18 cellular contexts compared by ENCODE assay signal in the genomic region with DNA sequence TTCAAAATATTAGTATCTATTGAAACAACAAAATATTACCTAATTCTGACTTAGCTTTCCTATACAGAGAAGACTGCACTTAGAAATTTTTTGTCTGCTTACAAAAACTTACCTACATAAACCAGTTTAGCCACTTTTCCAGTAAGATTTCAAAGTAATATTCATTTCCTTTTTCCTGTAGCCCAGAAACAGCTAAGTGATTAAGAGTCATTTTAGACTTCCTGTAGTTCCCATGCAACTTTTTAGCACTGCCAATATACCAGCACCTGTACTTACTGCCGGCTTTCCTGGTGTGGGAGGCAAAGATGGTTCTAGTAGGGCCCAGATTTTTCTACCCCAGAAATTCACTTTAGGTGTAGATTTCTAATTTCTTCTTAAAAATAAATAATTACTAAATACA. TPM values are rescaled to one million over a fixed set of nuclear protein-coding genes. Genes with fewer than 3 reads are reported as not detected.
DNase-seq lines count a peak whose midpoint lies in the region; FAIRE-seq and TF ChIP-seq lines count a peak whose summit lies in the region.
"Had no signal": no experiment of that assay in that cellular context is flagged by ENCODE, and none has a peak within 500 bp of the region (broad histone marks: within the 10 kb centered on the region; RNA-seq: fewer than 3 reads in every experiment).

No MANE protein-coding gene starts in this region.

- peak; percentile 43 for FAIRE-seq in endometrium (lab: Jason Lieb, UNC)

- H3K4me2 ChIP-seq in mesendoderm (ENCODE audit: low read length) = no peak overlapping the region
- H3K4me2 ChIP-seq: neural progenitor cell had no signal

- peaks cover 8% of the 10 kb centered on the region for H3K79me1 ChIP-seq in mesendoderm (ENCODE audit: low read length)

- H2AK5ac ChIP-seq in mesendoderm (ENCODE audit: low read length) = no peak overlapping the region

- H2BK5ac ChIP-seq in mesendoderm (ENCODE audit: low read length) = no peak overlapping the region

- H3K9me3 Mint-ChIP-seq in Calu3 (ENCODE audit: low read depth, unreplicated experiment) (no peaks in the 10 kb centered on the region), mesothelial cell of epicardium (no peaks in the 10 kb centered on the region)
- H3K9me3 Mint-ChIP-seq: neural progenitor cell; stimulated activated naive CD8-positive, alpha-beta T cell treated with anti-CD3 and anti-CD28 coated beads, Interleukin-15, Interleukin-2, amounts not matched to agents 100 ng/mL and 50 ng/mL, for 24 hours; T-helper 2 cell treated with Interferon-gamma antibody and Interleukin-4, amounts not matched to agents 5 μg/mL and 100 μg/mL, for 36 hours had no signal

- H3K4me3 Mint-ChIP-seq in Calu3 (ENCODE audit: low read depth, unreplicated experiment) (no peak overlapping the region), mesothelial cell of epicardium (no peak overlapping the region)
- H3K4me3 Mint-ChIP-seq: neural progenitor cell; stimulated activated naive CD8-positive, alpha-beta T cell treated with anti-CD3 and anti-CD28 coated beads, Interleukin-15, Interleukin-2, amounts not matched to agents 100 ng/mL and 50 ng/mL, for 24 hours; T-helper 2 cell treated with Interferon-gamma antibody and Interleukin-4, amounts not matched to agents 5 μg/mL and 100 μg/mL, for 36 hours had no signal

- no peak overlapping the region for H3K56ac ChIP-seq in mesendoderm (ENCODE audit: low read length)

- intact Hi-C loops in Calu3 (cut with micrococcal nuclease; ENCODE audit: unreplicated experiment) = no loop called here

- H3K4me1 Mint-ChIP-seq in Calu3 (ENCODE audit: low read depth, unreplicated experiment) (no peaks in the 10 kb centered on the region), mesothelial cell of epicardium (peaks cover 7% of the 10 kb centered on the region)
- H3K4me1 Mint-ChIP-seq: neural progenitor cell had no signal

- no peaks in the 10 kb centered on the region for H3K27me3 Mint-ChIP-seq in Calu3 (ENCODE audit: unreplicated experiment)
- no peaks in the 10 kb centered on the region for H3K27me3 Mint-ChIP-seq in mesothelial cell of epicardium (ENCODE audit: low read depth)
- H3K27me3 Mint-ChIP-seq: stimulated activated naive CD8-positive, alpha-beta T cell treated with anti-CD3 and anti-CD28 coated beads, Interleukin-15, Interleukin-2, amounts not matched to agents 100 ng/mL and 50 ng/mL, for 24 hours had no signal

- no TSS peak for BruUV-seq in Calu3 (replicated peaks; lab: Mats Ljungman, UMichigan)

- H3K36me3 Mint-ChIP-seq in Calu3 (ENCODE audit: insufficient read depth, unreplicated experiment) (peaks cover 19% of the 10 kb centered on the region), mesothelial cell of epicardium (peaks cover 19% of the 10 kb centered on the region)

- H3K27me3 ChIP-seq in mesendoderm (ENCODE audit: insufficient read depth, low read length, poor library complexity) = no peaks in the 10 kb centered on the region
- H3K27me3 ChIP-seq: colonic mucosa, MG63, neural progenitor cell, right atrium auricular region, SJSA1, uterus had no signal

- no peaks in the 10 kb centered on the region for H3K36me3 ChIP-seq in mesendoderm (ENCODE audit: control insufficient read depth, insufficient read depth, low read length)
- H3K36me3 ChIP-seq: colonic mucosa, uterus had no signal

- no peak overlapping the region for H3K4ac ChIP-seq in mesendoderm (ENCODE audit: low read depth, low read length)

- H3K4me1 ChIP-seq in mesendoderm (ENCODE audit: control insufficient read depth, low read depth, low read length) = no peaks in the 10 kb centered on the region
- H3K4me1 ChIP-seq: colonic mucosa, neural progenitor cell, right atrium auricular region, SJSA1, uterus had no signal

- H3K27ac Mint-ChIP-seq in Calu3 (ENCODE audit: unreplicated experiment) = peak overlapping the region; percentile 50
- H3K27ac Mint-ChIP-seq in mesothelial cell of epicardium = peak overlapping the region; percentile 91
- H3K27ac Mint-ChIP-seq: neural progenitor cell; stimulated activated naive CD8-positive, alpha-beta T cell treated with anti-CD3 and anti-CD28 coated beads, Interleukin-15, Interleukin-2, amounts not matched to agents 100 ng/mL and 50 ng/mL, for 24 hours; T-helper 2 cell treated with Interferon-gamma antibody and Interleukin-4, amounts not matched to agents 5 μg/mL and 100 μg/mL, for 36 hours had no signal

- no peak overlapping the region for H3K23ac ChIP-seq in mesendoderm (ENCODE audit: low read length)

- TF ChIP-seq CTCF in Calu3 (IDR thresholded peaks at IDR 0.05; ENCODE audit: unreplicated experiment) (no peak), mesothelial cell of epicardium (IDR thresholded peaks at IDR 0.05; ENCODE audit: unreplicated experiment) (no peak)

- no CpG with 5 or more reads among the region's 1 CpG for WGBS in mesendoderm (ENCODE audit: extremely low coverage, insufficient coverage, low lambda C conversion rate)

- no peak overlapping the region for H3K4me3 ChIP-seq in mesendoderm (ENCODE audit: low read length)
- H3K4me3 ChIP-seq: colonic mucosa, MG63, neural progenitor cell, right atrium auricular region, SJSA1, uterus had no signal

- H4K5ac ChIP-seq in mesendoderm (ENCODE audit: low read length) = no peak overlapping the region

- no peak overlapping the region for H3K27ac ChIP-seq in mesendoderm (ENCODE audit: low read depth, low read length)
- H3K27ac ChIP-seq: colonic mucosa, neural progenitor cell, right atrium auricular region, SJSA1 had no signal

- DNase-seq in Calu3 = no peak
- DNase-seq in HT-29 (ENCODE audit: low spot score) = peak; percentile 57
- DNase-seq in mesothelial cell of epicardium (ENCODE audit: low spot score in 2 of 2, unreplicated experiment in 2 of 2) = no peak
- no peak for DNase-seq in NCI-H2029 (lab: John Stamatoyannopoulos, UW)
- DNase-seq in NCI-H82 (lab: John Stamatoyannopoulos, UW) = no peak
- DNase-seq in cerebellum (ENCODE audit: low spot score) = no peak
- no peak for DNase-seq in mesendoderm
- DNase-seq: activated naive CD4-positive, alpha-beta T cell; colonic mucosa; MG63; NCI-H187 treated with DMSO at 0.1 percent for 48 hours; uterus had no signal

- H3K79me2 ChIP-seq in mesendoderm (ENCODE audit: control insufficient read depth, insufficient read depth, low read length) = no peaks in the 10 kb centered on the region

- no peak overlapping the region for H4K8ac ChIP-seq in mesendoderm (ENCODE audit: low read depth, low read length)

- H3K9ac ChIP-seq in mesendoderm (ENCODE audit: low read length) = no peak overlapping the region
- H3K9ac ChIP-seq: neural progenitor cell had no signal

- CTCF ChIA-PET in Calu3 (lab: Charles Lee) = interaction anchor here (0.7 to 1.1 kb wide), 3 partner anchors 14 to 68 kb away, joined by 3 to 6 read pairs (median 3); no protein-coding TSS in a partner anchor

- H2BK120ac ChIP-seq in mesendoderm (ENCODE audit: low read depth, low read length) = no peak overlapping the region

- H3K18ac ChIP-seq in mesendoderm (ENCODE audit: low read length) = no peak overlapping the region

- no peak overlapping the region for H2BK15ac ChIP-seq in mesendoderm (replicated peaks; ENCODE audit: low read depth)

RNA-seq across cellular contexts. Expression of a gene that starts 21.8 kb away (rescaled TPM):
- total RNA-seq in Calu3 (2022) (70.0 and 75.8 TPM in 2 replicates), mesothelial cell of epicardium (77.7 to 84.3 TPM (median 81.2 TPM) in 3 replicates), cerebellum (130 TPM)
- total RNA-seq in HT-29 (2014; rRNA removed; shearing (Covaris generic)) = 35.2 and 39.4 TPM in 2 replicates
- polyA plus RNA-seq in mesendoderm (2013, experiment 1 of 2) = 59.8 TPM
- 62.1 TPM for polyA plus RNA-seq in mesendoderm (2013, experiment 2 of 2)
